2 cellular contexts compared by ENCODE assay signal in the genomic region with DNA sequence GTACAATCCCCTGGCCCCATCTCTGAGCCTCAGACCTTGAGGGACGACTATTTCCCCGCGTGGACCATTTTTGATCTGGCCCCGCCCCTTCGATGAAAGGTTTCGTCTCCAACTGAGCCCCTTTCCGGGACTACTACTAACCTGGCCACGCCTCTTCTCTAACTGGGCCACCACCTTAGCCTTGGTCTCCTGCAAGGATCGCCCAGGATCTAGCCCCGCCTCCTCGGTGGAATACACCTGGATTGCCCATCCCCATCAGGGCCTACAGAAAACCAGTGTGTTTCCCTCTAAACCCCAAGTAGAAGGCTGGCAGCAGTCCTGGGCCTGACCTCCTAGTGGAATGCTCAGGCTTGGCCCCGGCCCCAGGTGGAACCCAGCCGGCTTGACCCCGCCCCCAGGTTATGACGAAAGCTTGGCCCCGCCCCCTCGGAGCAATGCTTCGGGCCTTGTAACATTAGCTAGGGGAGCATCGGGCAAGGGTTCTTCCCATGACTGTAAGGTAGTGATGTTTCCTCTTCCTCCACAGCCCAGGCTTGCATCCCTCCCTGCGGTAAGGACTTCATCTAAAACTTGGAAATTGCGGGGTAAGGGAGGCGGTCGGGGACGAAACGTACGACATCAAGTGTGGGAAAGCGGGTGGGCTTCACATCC.
TF ChIP-seq lines count a peak whose summit lies in the region.

No MANE protein-coding gene starts in this region.

TF ChIP-seq in SK-N-SH, 30 proteins besides CTCF, POLR2A, EP300 and RAD21 (continued from another document):
- TF ChIP-seq, protein P1, sequence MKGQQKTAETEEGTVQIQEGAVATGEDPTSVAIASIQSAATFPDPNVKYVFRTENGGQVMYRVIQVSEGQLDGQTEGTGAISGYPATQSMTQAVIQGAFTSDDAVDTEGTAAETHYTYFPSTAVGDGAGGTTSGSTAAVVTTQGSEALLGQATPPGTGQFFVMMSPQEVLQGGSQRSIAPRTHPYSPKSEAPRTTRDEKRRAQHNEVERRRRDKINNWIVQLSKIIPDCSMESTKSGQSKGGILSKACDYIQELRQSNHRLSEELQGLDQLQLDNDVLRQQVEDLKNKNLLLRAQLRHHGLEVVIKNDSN (IDR thresholded peaks at IDR 0.05; ENCODE audit: borderline replicate concordance, low read depth), result no peak
- TF ChIP-seq FOXM1 (IDR thresholded peaks at IDR 0.05; ENCODE audit: low read depth) (no peak), TCF12 (IDR thresholded peaks at IDR 0.05) (no peak)
- TF ChIP-seq, protein P2, sequence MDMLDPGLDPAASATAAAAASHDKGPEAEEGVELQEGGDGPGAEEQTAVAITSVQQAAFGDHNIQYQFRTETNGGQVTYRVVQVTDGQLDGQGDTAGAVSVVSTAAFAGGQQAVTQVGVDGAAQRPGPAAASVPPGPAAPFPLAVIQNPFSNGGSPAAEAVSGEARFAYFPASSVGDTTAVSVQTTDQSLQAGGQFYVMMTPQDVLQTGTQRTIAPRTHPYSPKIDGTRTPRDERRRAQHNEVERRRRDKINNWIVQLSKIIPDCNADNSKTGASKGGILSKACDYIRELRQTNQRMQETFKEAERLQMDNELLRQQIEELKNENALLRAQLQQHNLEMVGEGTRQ (IDR thresholded peaks at IDR 0.05; ENCODE audit: borderline replicate concordance, low read depth, low read length), result no peak
- TF ChIP-seq, protein P3, sequence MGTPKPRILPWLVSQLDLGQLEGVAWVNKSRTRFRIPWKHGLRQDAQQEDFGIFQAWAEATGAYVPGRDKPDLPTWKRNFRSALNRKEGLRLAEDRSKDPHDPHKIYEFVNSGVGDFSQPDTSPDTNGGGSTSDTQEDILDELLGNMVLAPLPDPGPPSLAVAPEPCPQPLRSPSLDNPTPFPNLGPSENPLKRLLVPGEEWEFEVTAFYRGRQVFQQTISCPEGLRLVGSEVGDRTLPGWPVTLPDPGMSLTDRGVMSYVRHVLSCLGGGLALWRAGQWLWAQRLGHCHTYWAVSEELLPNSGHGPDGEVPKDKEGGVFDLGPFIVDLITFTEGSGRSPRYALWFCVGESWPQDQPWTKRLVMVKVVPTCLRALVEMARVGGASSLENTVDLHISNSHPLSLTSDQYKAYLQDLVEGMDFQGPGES (IDR thresholded peaks at IDR 0.05; ENCODE audit: low read depth, low read length), result no peak
- TF ChIP-seq, protein P4, sequence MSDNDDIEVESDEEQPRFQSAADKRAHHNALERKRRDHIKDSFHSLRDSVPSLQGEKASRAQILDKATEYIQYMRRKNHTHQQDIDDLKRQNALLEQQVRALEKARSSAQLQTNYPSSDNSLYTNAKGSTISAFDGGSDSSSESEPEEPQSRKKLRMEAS (IDR thresholded peaks at IDR 0.05; ENCODE audit: low read depth), result no peak

TF ChIP-seq in SK-N-SH treated with all-trans-retinoic acid at 6 μM for 48 hours, 23 proteins besides CTCF, POLR2A, EP300 and RAD21 (continued from another document):
- TF ChIP-seq, protein P5, sequence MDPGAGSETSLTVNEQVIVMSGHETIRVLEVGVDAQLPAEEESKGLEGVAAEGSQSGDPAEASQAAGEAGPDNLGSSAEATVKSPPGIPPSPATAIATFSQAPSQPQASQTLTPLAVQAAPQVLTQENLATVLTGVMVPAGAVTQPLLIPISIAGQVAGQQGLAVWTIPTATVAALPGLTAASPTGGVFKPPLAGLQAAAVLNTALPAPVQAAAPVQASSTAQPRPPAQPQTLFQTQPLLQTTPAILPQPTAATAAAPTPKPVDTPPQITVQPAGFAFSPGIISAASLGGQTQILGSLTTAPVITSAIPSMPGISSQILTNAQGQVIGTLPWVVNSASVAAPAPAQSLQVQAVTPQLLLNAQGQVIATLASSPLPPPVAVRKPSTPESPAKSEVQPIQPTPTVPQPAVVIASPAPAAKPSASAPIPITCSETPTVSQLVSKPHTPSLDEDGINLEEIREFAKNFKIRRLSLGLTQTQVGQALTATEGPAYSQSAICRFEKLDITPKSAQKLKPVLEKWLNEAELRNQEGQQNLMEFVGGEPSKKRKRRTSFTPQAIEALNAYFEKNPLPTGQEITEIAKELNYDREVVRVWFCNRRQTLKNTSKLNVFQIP (CRISPR knock-in tag; IDR thresholded peaks at IDR 0.05; ENCODE audit: borderline replicate concordance, low read depth), result no peak
- TF ChIP-seq ESRRG (CRISPR knock-in tag; IDR thresholded peaks at IDR 0.05) (no peak), ZNF565 (CRISPR knock-in tag; conservative IDR thresholded peaks at IDR 0.05; ENCODE audit: low read depth) (no peak), GLIS3 (CRISPR knock-in tag; IDR thresholded peaks at IDR 0.05) (no peak), BACH2 (CRISPR knock-in tag; IDR thresholded peaks at IDR 0.05; ENCODE audit: borderline replicate concordance) (no peak), SNAI2 (CRISPR knock-in tag; IDR thresholded peaks at IDR 0.05) (no peak), ZC3H10 (CRISPR knock-in tag; IDR thresholded peaks at IDR 0.05) (no peak), ZNF8 (CRISPR knock-in tag; IDR thresholded peaks at IDR 0.05) (no peak), CSDC2 (CRISPR knock-in tag; IDR thresholded peaks at IDR 0.05) (no peak), RARB (CRISPR knock-in tag; IDR thresholded peaks at IDR 0.05) (no peak), ARNTL (CRISPR knock-in tag; IDR thresholded peaks at IDR 0.05; ENCODE audit: borderline replicate concordance, low read depth) (no peak), ISL1 (CRISPR knock-in tag; IDR thresholded peaks at IDR 0.05) (no peak), OSR1 (CRISPR knock-in tag; IDR thresholded peaks at IDR 0.05) (no peak), TCF4 (CRISPR knock-in tag; IDR thresholded peaks at IDR 0.05; ENCODE audit: borderline replicate concordance) (no peak), ZFP30 (CRISPR knock-in tag; IDR thresholded peaks at IDR 0.05) (no peak), ZNF70 (CRISPR knock-in tag; IDR thresholded peaks at IDR 0.05) (no peak)
- TF ChIP-seq, protein P6, sequence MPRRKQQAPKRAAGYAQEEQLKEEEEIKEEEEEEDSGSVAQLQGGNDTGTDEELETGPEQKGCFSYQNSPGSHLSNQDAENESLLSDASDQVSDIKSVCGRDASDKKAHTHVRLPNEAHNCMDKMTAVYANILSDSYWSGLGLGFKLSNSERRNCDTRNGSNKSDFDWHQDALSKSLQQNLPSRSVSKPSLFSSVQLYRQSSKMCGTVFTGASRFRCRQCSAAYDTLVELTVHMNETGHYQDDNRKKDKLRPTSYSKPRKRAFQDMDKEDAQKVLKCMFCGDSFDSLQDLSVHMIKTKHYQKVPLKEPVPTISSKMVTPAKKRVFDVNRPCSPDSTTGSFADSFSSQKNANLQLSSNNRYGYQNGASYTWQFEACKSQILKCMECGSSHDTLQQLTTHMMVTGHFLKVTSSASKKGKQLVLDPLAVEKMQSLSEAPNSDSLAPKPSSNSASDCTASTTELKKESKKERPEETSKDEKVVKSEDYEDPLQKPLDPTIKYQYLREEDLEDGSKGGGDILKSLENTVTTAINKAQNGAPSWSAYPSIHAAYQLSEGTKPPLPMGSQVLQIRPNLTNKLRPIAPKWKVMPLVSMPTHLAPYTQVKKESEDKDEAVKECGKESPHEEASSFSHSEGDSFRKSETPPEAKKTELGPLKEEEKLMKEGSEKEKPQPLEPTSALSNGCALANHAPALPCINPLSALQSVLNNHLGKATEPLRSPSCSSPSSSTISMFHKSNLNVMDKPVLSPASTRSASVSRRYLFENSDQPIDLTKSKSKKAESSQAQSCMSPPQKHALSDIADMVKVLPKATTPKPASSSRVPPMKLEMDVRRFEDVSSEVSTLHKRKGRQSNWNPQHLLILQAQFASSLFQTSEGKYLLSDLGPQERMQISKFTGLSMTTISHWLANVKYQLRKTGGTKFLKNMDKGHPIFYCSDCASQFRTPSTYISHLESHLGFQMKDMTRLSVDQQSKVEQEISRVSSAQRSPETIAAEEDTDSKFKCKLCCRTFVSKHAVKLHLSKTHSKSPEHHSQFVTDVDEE (CRISPR knock-in tag; IDR thresholded peaks at IDR 0.05), result no peak
- TF ChIP-seq, protein P7, sequence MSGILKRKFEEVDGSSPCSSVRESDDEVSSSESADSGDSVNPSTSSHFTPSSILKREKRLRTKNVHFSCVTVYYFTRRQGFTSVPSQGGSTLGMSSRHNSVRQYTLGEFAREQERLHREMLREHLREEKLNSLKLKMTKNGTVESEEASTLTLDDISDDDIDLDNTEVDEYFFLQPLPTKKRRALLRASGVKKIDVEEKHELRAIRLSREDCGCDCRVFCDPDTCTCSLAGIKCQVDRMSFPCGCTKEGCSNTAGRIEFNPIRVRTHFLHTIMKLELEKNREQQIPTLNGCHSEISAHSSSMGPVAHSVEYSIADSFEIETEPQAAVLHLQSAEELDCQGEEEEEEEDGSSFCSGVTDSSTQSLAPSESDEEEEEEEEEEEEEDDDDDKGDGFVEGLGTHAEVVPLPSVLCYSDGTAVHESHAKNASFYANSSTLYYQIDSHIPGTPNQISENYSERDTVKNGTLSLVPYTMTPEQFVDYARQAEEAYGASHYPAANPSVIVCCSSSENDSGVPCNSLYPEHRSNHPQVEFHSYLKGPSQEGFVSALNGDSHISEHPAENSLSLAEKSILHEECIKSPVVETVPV (CRISPR knock-in tag; IDR thresholded peaks at IDR 0.05), result no peak
TF ChIP-seq in SK-N-SH treated with all-trans-retinoic acid at 6 μM for 48 hours: peak in this region for 0.
